In genomic region chr15:28098766-28099554, GRCh38 we compare ENCODE assay signal across 8 cellular contexts. TPM values are rescaled to one million over a fixed set of nuclear protein-coding genes. Genes with fewer than 3 reads are reported as not detected.
A peak's percentile ranks its signal among the peaks of the same experiment; 100 is the strongest.
DNase-seq lines count a peak whose midpoint lies in the region; ATAC-seq, FAIRE-seq and TF ChIP-seq lines count a peak whose summit lies in the region.

OCA2 (minus strand) TSS chr15:28099315; CDS start chr15:28081874, 17,441 bp downstream.

- H3K36me3 Mint-ChIP-seq in activated CD8-positive, alpha-beta memory T cell treated with anti-CD3 and anti-CD28 coated beads, Interleukin-2, amount 10 ng/mL, durations not matched to agents 7 days and 5 days, result peaks cover 3% of the 10 kb centered on the region
- H3K36me3 Mint-ChIP-seq in activated naive CD8-positive, alpha-beta T cell treated with anti-CD3 and anti-CD28 coated beads for 36 hours, result no peaks in the 10 kb centered on the region

- H3K9me3 Mint-ChIP-seq in activated CD8-positive, alpha-beta memory T cell treated with anti-CD3 and anti-CD28 coated beads, Interleukin-2, amount 10 ng/mL, durations not matched to agents 7 days and 5 days (ENCODE audit: low read depth), result no peaks in the 10 kb centered on the region
- no peaks in the 10 kb centered on the region for H3K9me3 Mint-ChIP-seq in activated naive CD8-positive, alpha-beta T cell treated with anti-CD3 and anti-CD28 coated beads for 36 hours

- FAIRE-seq in GM12892 (lab: Jason Lieb, UNC), result no peak

- H3K27ac Mint-ChIP-seq in activated CD8-positive, alpha-beta memory T cell treated with anti-CD3 and anti-CD28 coated beads, Interleukin-2, amount 10 ng/mL, durations not matched to agents 7 days and 5 days, result no peak within 1 kb of the TSS
- no peak within 1 kb of the TSS for H3K27ac Mint-ChIP-seq in activated naive CD8-positive, alpha-beta T cell treated with anti-CD3 and anti-CD28 coated beads for 36 hours

- in situ Hi-C loops in SK-MEL-5 (cut with HindIII; ENCODE audit: low pct_unique_long_range_greater_than_20kb, low sequenced_read_pairs), result no loop called here

- no peak for TF ChIP-seq POLR2A in GM12892 (IDR thresholded peaks at IDR 0.05; ENCODE audit: low read depth, low read length)

- peaks cover 28% of the 10 kb centered on the region for H3K4me1 Mint-ChIP-seq in activated CD8-positive, alpha-beta memory T cell treated with anti-CD3 and anti-CD28 coated beads, Interleukin-2, amount 10 ng/mL, durations not matched to agents 7 days and 5 days
- H3K4me1 Mint-ChIP-seq in activated naive CD8-positive, alpha-beta T cell treated with anti-CD3 and anti-CD28 coated beads for 36 hours, result peaks cover 9% of the 10 kb centered on the region

- DNase-seq in activated CD8-positive, alpha-beta memory T cell treated with anti-CD3 and anti-CD28 coated beads for 24 hours, result peak; percentile 81
- DNase-seq in activated CD8-positive, alpha-beta memory T cell treated with anti-CD3 and anti-CD28 coated beads, Interleukin-2, amount 10 ng/mL, durations not matched to agents 7 days and 5 days, result no peak
- peak; percentile 89 for DNase-seq in SK-MEL-5 (ENCODE audit: low read depth, low spot score)
- peak; percentile 62 for DNase-seq in activated naive CD8-positive, alpha-beta T cell treated with anti-CD3 and anti-CD28 coated beads for 36 hours
- peak; percentile 47 for DNase-seq in hepatic stellate cell (ENCODE audit: low spot score)
- DNase-seq in stimulated activated CD4-positive, alpha-beta T cell treated with anti-CD3 and anti-CD28 coated beads, Interleukin-12 subunit alpha, Interleukin-12 subunit beta, amount 100 ng/mL, for 24 hours (ENCODE audit: low read depth in 2 of 2), result peak; percentile 31 to 51
- no peak for DNase-seq in GM12892 (ENCODE audit: insufficient read length)
- DNase-seq in kidney glomerular epithelial cell (lab: John Stamatoyannopoulos, UW), result no peak

- peaks cover 71% of the 10 kb centered on the region for H3K27me3 Mint-ChIP-seq in activated CD8-positive, alpha-beta memory T cell treated with anti-CD3 and anti-CD28 coated beads, Interleukin-2, amount 10 ng/mL, durations not matched to agents 7 days and 5 days
- peaks cover 60% of the 10 kb centered on the region for H3K27me3 Mint-ChIP-seq in activated naive CD8-positive, alpha-beta T cell treated with anti-CD3 and anti-CD28 coated beads for 36 hours

- no peak within 1 kb of the TSS for H3K4me3 Mint-ChIP-seq in activated CD8-positive, alpha-beta memory T cell treated with anti-CD3 and anti-CD28 coated beads, Interleukin-2, amount 10 ng/mL, durations not matched to agents 7 days and 5 days
- H3K4me3 Mint-ChIP-seq in activated naive CD8-positive, alpha-beta T cell treated with anti-CD3 and anti-CD28 coated beads for 36 hours, result no peak within 1 kb of the TSS

- no peak for ATAC-seq in activated CD8-positive, alpha-beta memory T cell treated with anti-CD3 and anti-CD28 coated beads, Interleukin-2, amount 10 ng/mL, durations not matched to agents 7 days and 5 days

- CTCF ChIA-PET in activated CD8-positive, alpha-beta memory T cell treated with anti-CD3 and anti-CD28 coated beads, Interleukin-2, amount 10 ng/mL, durations not matched to agents 7 days and 5 days (lab: Charles Lee), result interaction anchor here (2.0 kb wide), 1 partner anchor 25 kb away, joined by 6 read pairs; no protein-coding TSS in a partner anchor

RNA-seq across cellular contexts. Expression of gene OCA2, which starts in this region (rescaled TPM):
- total RNA-seq in activated CD8-positive, alpha-beta memory T cell treated with anti-CD3 and anti-CD28 coated beads, Interleukin-2, amount 10 ng/mL, durations not matched to agents 7 days and 5 days, result not detected
- total RNA-seq in SK-MEL-5 (2014; rRNA removed; shearing (Covaris generic)), result 200 and 219 TPM in 2 replicates
- polyA plus RNA-seq in SK-MEL-5 (2015; cell fraction: cytosol; rRNA removed), result 161 and 208 TPM in 2 replicates
- polyA plus RNA-seq in SK-MEL-5 (2015; cell fraction: nucleus; rRNA removed), result 202 and 221 TPM in 2 replicates
- total RNA-seq in activated naive CD8-positive, alpha-beta T cell treated with anti-CD3 and anti-CD28 coated beads for 36 hours, result not detected
- not detected for polyA plus RNA-seq in GM12892 (2012; ENCODE audit: missing spikeins)

Comparison
In these comparisons a context has a peak if more than half of its experiments do, and no peak if none do; other contexts are left out.
1. RNA of gene OCA2 (total RNA-seq): 200 to 219 TPM in SK-MEL-5; not detected in activated naive CD8-positive, alpha-beta T cell treated with anti-CD3 and anti-CD28 coated beads for 36 hours and not detected in activated CD8-positive, alpha-beta memory T cell treated with anti-CD3 and anti-CD28 coated beads, Interleukin-2, amount 10 ng/mL, durations not matched to agents 7 days and 5 days; every median in the first group is over 100 times any median in the second.
2. DNase-seq: peak in activated CD8-positive, alpha-beta memory T cell treated with anti-CD3 and anti-CD28 coated beads for 24 hours (single experiment), SK-MEL-5 (single experiment), hepatic stellate cell (single experiment) and stimulated activated CD4-positive, alpha-beta T cell treated with anti-CD3 and anti-CD28 coated beads, Interleukin-12 subunit alpha, Interleukin-12 subunit beta, amount 100 ng/mL, for 24 hours (2 of 2); none in activated CD8-positive, alpha-beta memory T cell treated with anti-CD3 and anti-CD28 coated beads, Interleukin-2, amount 10 ng/mL, durations not matched to agents 7 days and 5 days (single experiment), GM12892 (single experiment) and kidney glomerular epithelial cell (single experiment).
3. Peak in DNase-seq in activated naive CD8-positive, alpha-beta T cell treated with anti-CD3 and anti-CD28 coated beads for 36 hours; RNA of the gene not detected or under 1 TPM.